Comparison of ENCODE assay signal across 10 cellular contexts in genomic region chr1:39505289-39505688, GRCh38. TPM values are rescaled to one million over a fixed set of nuclear protein-coding genes. Genes with fewer than 3 reads are reported as not detected.
"Had no signal": no experiment of that assay in that cellular context is flagged by ENCODE, and none has a peak within 500 bp of the region (broad histone marks: within the 10 kb centered on the region; RNA-seq: fewer than 3 reads in every experiment).

No MANE protein-coding gene starts in this region.

- H2AFZ ChIP-seq: GM23338 had no signal

- DNase-seq: H9, HCEC 1CT, IMR-90, KG1 had no signal

- H3K4me3 ChIP-seq: GM23338, K562 had no signal

- FAIRE-seq: H1, H54, K562 had no signal

- H3K27ac ChIP-seq: HL-60 had no signal

- H3K4me2 ChIP-seq: GM23338 had no signal

RNA-seq across cellular contexts. Expression of gene BMP8A, which starts 13.9 kb away (rescaled TPM):
- total RNA-seq: HT1080, IMR-90 had no signal
- polyA plus RNA-seq: IMR-90 had no signal
